Comparison of ENCODE assay signal across 11 cellular contexts in the genomic region with DNA sequence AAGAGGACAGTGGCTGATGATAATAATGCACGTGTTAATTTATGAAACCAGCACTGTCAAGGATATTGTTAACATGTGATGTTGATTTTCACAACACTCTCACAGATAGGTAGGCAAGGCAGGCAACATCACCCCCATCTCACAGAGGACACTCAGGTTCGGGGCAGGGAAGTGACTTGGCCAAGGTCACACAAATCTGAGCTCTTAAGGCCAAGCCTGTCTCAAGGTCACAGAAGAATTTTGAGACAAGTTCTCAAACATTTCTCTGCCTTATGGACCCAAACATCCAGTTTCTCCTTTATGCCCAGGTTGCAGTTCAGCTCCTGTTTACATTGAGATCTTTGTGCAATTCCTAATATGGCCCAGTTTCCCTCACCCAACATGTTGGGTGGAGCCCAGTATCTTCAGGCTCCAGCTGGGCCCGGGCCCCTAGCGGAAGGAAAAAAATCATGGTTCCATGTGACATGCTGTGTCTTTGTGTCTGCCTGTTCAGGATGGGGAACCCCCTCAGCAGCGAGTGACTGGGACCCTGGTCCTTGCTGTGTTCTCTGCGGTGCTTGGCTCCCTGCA. TPM values are rescaled to one million over a fixed set of nuclear protein-coding genes. Genes with fewer than 3 reads are reported as not detected.
DNase-seq lines count a peak whose midpoint lies in the region; ATAC-seq and TF ChIP-seq lines count a peak whose summit lies in the region.
"Had no signal": no experiment of that assay in that cellular context is flagged by ENCODE, and none has a peak within 500 bp of the region (broad histone marks: within the 10 kb centered on the region; RNA-seq: fewer than 3 reads in every experiment).

No MANE protein-coding gene starts in this region.

- TF ChIP-seq CTCF in GM12873 (IDR thresholded peaks at IDR 0.05; ENCODE audit: insufficient read depth, low read depth, low read length, missing control alignments) (peak; percentile 30), osteocyte (IDR thresholded peaks at IDR 0.05) (no peak)

- H3K9me2 ChIP-seq in Karpas-422 (replicated peaks; ENCODE audit: insufficient read depth, low read length): no peaks in the 10 kb centered on the region

- peaks cover 29% of the 10 kb centered on the region for H3K27me3 Mint-ChIP-seq in osteocyte (ENCODE audit: unreplicated experiment)

- no peaks in the 10 kb centered on the region for H4K20me1 ChIP-seq in Karpas-422 (ENCODE audit: insufficient read depth, low read depth, low read length)

- peak overlapping the region; percentile 26 for H3K4me3 Mint-ChIP-seq in osteocyte (ENCODE audit: unreplicated experiment)

- H3K9ac ChIP-seq in Karpas-422 (ENCODE audit: low read length): no peak overlapping the region

- peaks cover 21% of the 10 kb centered on the region for H3K4me1 Mint-ChIP-seq in osteocyte (ENCODE audit: unreplicated experiment)

- no peaks in the 10 kb centered on the region for H3K9me3 Mint-ChIP-seq in osteocyte (ENCODE audit: unreplicated experiment)

- H3K79me2 ChIP-seq in Karpas-422 (ENCODE audit: low read length): no peaks in the 10 kb centered on the region

- H3K4me3 ChIP-seq in Karpas-422 (ENCODE audit: low read length): no peak overlapping the region

- ATAC-seq in HG03571 (IDR thresholded peaks at IDR 0.05; ENCODE audit: unreplicated experiment): no peak

- DNase-seq in Karpas-422 (peak; percentile 57), epidermal melanocyte (ENCODE audit: insufficient read length, low spot score) (peak; percentile 4), osteocyte (ENCODE audit: extremely low spot score, unreplicated experiment) (no peak), COLO829 (ENCODE audit: low spot score) (no peak), iPS-NIHi11 (ENCODE audit: low spot score) (no peak)
- DNase-seq: foreskin melanocyte, NCI-H345, T1000 had no signal

- H3K27ac Mint-ChIP-seq in osteocyte (ENCODE audit: unreplicated experiment): no peak overlapping the region

- H3K27ac ChIP-seq in Karpas-422 (ENCODE audit: low read length): no peak overlapping the region
- H3K27ac ChIP-seq: HL-60 had no signal

- no peak overlapping the region for H2AFZ ChIP-seq in Karpas-422 (ENCODE audit: low read length)

- peaks cover 28% of the 10 kb centered on the region for H3K4me1 ChIP-seq in Karpas-422 (ENCODE audit: low read length)

- no peaks in the 10 kb centered on the region for H3K36me3 Mint-ChIP-seq in osteocyte (ENCODE audit: unreplicated experiment)

- no peaks in the 10 kb centered on the region for H3K27me3 ChIP-seq in Karpas-422 (ENCODE audit: low read length)

- no peak overlapping the region for H3K4me2 ChIP-seq in Karpas-422 (ENCODE audit: low read depth, low read length, poor library complexity, severe bottlenecking)

- no peaks in the 10 kb centered on the region for H3K9me3 ChIP-seq in Karpas-422 (ENCODE audit: low read length)

- H3K36me3 ChIP-seq in Karpas-422 (ENCODE audit: insufficient read depth, low read length): no peaks in the 10 kb centered on the region

RNA-seq across cellular contexts. Expression of gene SLC2A4, which starts 1.3 kb away (rescaled TPM):
- 0.14 TPM in 1 of 2 replicates, not detected in the other for total RNA-seq in Karpas-422 (2014; rRNA removed; shearing (Covaris generic); ENCODE audit: low replicate concordance)
- total RNA-seq in osteocyte: 0.59 and 0.63 TPM in 2 replicates

RNA-seq across cellular contexts. Expression of gene YBX2, which starts 11.6 kb away (rescaled TPM):
- total RNA-seq in Karpas-422 (2014; rRNA removed; shearing (Covaris generic); ENCODE audit: low replicate concordance): not detected in 2 replicates
- total RNA-seq in osteocyte: 0.40 TPM in 1 of 2 replicates, not detected in the other

RNA-seq across cellular contexts. Expression of gene CLDN7, which starts 20.6 kb away (rescaled TPM):
- not detected in 2 replicates for total RNA-seq in Karpas-422 (2014; rRNA removed; shearing (Covaris generic); ENCODE audit: low replicate concordance)
- total RNA-seq in osteocyte: 0.27 and 0.89 TPM in 2 replicates

RNA-seq across cellular contexts. Expression of gene EIF5A, which starts 24.6 kb away (rescaled TPM):
- total RNA-seq in Karpas-422 (2014; rRNA removed; shearing (Covaris generic); ENCODE audit: low replicate concordance): 231 and 326 TPM in 2 replicates
- 352 and 359 TPM in 2 replicates for total RNA-seq in osteocyte

RNA-seq across cellular contexts. Expression of gene ELP5, which starts 30.8 kb away (rescaled TPM):
- total RNA-seq in Karpas-422 (2014; rRNA removed; shearing (Covaris generic); ENCODE audit: low replicate concordance): 38.8 and 53.4 TPM in 2 replicates
- total RNA-seq in osteocyte: 30.2 and 37.6 TPM in 2 replicates

Comparison
In these comparisons a context has a peak if more than half of its experiments do, and no peak if none do; other contexts are left out.
1. DNase-seq: peak in Karpas-422 (single experiment) and epidermal melanocyte (single experiment); none in osteocyte (single experiment), COLO829 (single experiment) and iPS-NIHi11 (single experiment).